13 cellular contexts compared by ENCODE assay signal in genomic region chr17:60087882-60088669, GRCh38. TPM values are rescaled to one million over a fixed set of nuclear protein-coding genes. Genes with fewer than 3 reads are reported as not detected.
A peak's percentile ranks its signal among the peaks of the same experiment; 100 is the strongest.
DNase-seq lines count a peak whose midpoint lies in the region; ATAC-seq and TF ChIP-seq lines count a peak whose summit lies in the region.
"Had no signal": no experiment of that assay in that cellular context is flagged by ENCODE, and none has a peak within 500 bp of the region (broad histone marks: within the 10 kb centered on the region; RNA-seq: fewer than 3 reads in every experiment).

No MANE protein-coding gene starts in this region.

- peak overlapping the region; percentile 35; the same call in 1 of the 2 replicates for H3K4me2 ChIP-seq in SK-N-SH
- no peak overlapping the region for H3K4me2 ChIP-seq in OCI-LY7 (ENCODE audit: low read length)

- H3K36me3 ChIP-seq in H7 (replicated peaks; ENCODE audit: control insufficient read depth, insufficient read depth, low read length) (no peaks in the 10 kb centered on the region), SK-N-SH (replicated peaks in 1 of 2; ENCODE audit: control insufficient read depth in 1 of 2, insufficient read depth in 2 of 2, low read length in 1 of 2) (no peaks in the 10 kb centered on the region), stomach (no peaks in the 10 kb centered on the region), OCI-LY7 (ENCODE audit: insufficient read depth, low read length) (peaks cover 4% of the 10 kb centered on the region; the same call in 1 of the 2 replicates)

- TF ChIP-seq EP300 in SK-N-SH (IDR thresholded peaks at IDR 0.05; ENCODE audit: borderline replicate concordance in 1 of 2, low read depth in 1 of 2, low read length in 1 of 2) (no peak), stomach (IDR thresholded peaks at IDR 0.05) (no peak)

- H3K9ac ChIP-seq in SK-N-SH, result no peak overlapping the region

- no peaks in the 10 kb centered on the region for H3K9me3 ChIP-seq in SK-N-SH
- peaks cover 0 to 9% (median 4%) of the 10 kb centered on the region in 4 donors for H3K9me3 ChIP-seq in stomach
- H3K9me3 ChIP-seq in OCI-LY7 (ENCODE audit: low read length), result peaks cover 11% of the 10 kb centered on the region; the same call in 1 of the 2 replicates
- H3K9me3 ChIP-seq: psoas muscle had no signal

- no peak for TF ChIP-seq CTCF in SK-N-SH (IDR thresholded peaks at IDR 0.05)
- TF ChIP-seq CTCF in fibroblast of villous mesenchyme (IDR thresholded peaks at IDR 0.05; ENCODE audit: insufficient read depth, low read depth, low read length), result no peak
- TF ChIP-seq CTCF in stomach (IDR thresholded peaks at IDR 0.05), result no peak
- TF ChIP-seq CTCF in OCI-LY7 (conservative IDR thresholded peaks at IDR 0.05; ENCODE audit: low read length), result no peak
- TF ChIP-seq CTCF in GM13977 (IDR thresholded peaks at IDR 0.05; ENCODE audit: extremely low read depth, insufficient read depth, missing control alignments), result no peak

- H3K27ac ChIP-seq in SK-N-SH (ENCODE audit: low read depth in 2 of 2, low read length in 1 of 2), result peak overlapping the region in 1 of 2 experiments; percentile 45; a peak in 2 of 4 replicates
- no peak overlapping the region for H3K27ac ChIP-seq in stomach
- no peak overlapping the region for H3K27ac ChIP-seq in OCI-LY7 (ENCODE audit: low read depth, low read length, poor library complexity, severe bottlenecking)
- H3K27ac ChIP-seq: psoas muscle had no signal

- TF ChIP-seq RAD21 in SK-N-SH (IDR thresholded peaks at IDR 0.05; ENCODE audit: low read length), result no peak

- BruUV-seq in OCI-LY7 (replicated peaks; lab: Mats Ljungman, UMichigan), result no TSS peak

- H3K9me2 ChIP-seq in SK-N-SH, result no peaks in the 10 kb centered on the region
- no peaks in the 10 kb centered on the region for H3K9me2 ChIP-seq in OCI-LY7 (ENCODE audit: insufficient read depth, low read length)

- H3K4me1 ChIP-seq in SK-N-SH (ENCODE audit: control insufficient read depth in 1 of 2, insufficient read depth in 2 of 2, low read depth in 1 of 2, low read length in 1 of 2) (peaks cover 0 to 22% of the 10 kb centered on the region in 2 experiments; a peak in 2 of 4 replicates), stomach (peaks cover 0 to 55% (median 11%) of the 10 kb centered on the region in 4 donors), OCI-LY7 (ENCODE audit: insufficient read depth, low read length, poor library complexity, severe bottlenecking) (peaks cover 41% of the 10 kb centered on the region)
- H3K4me1 ChIP-seq: psoas muscle had no signal

- no peak overlapping the region for H2AFZ ChIP-seq in SK-N-SH (ENCODE audit: low read depth)
- no peak overlapping the region for H2AFZ ChIP-seq in OCI-LY7 (ENCODE audit: low read length)

- no peak for ATAC-seq in GM21367 (IDR thresholded peaks at IDR 0.05; ENCODE audit: unreplicated experiment)

- peaks cover 11% of the 10 kb centered on the region for H3K79me2 ChIP-seq in SK-N-SH (ENCODE audit: insufficient read depth)
- H3K79me2 ChIP-seq in OCI-LY7 (ENCODE audit: insufficient read depth, low read depth, low read length), result no peaks in the 10 kb centered on the region

- CTCF ChIA-PET in SK-N-SH (lab: Yijun Ruan, JAX) (interaction anchor here (1.1 to 1.7 kb wide), 3 partner anchors 18 to 551 kb away, joined by 3 to 4 read pairs (median 4); no protein-coding TSS in a partner anchor), OCI-LY7 (lab: Charles Lee; ENCODE audit: unreplicated experiment) (no interaction called here)

- peaks cover 7% of the 10 kb centered on the region for H3F3A ChIP-seq in SK-N-SH (replicated peaks; ENCODE audit: insufficient read depth)

- POLR2A ChIA-PET in SK-N-SH (lab: Yijun Ruan, JAX) (no interaction called here), OCI-LY7 (lab: Charles Lee) (interaction anchor here (1.0 to 1.2 kb wide), 2 partner anchors 10 to 511 kb away, joined by 3 to 4 read pairs; partner anchors contain the start of gene HEATR6)

- intact Hi-C loops in stomach (cut with DNase I; ENCODE audit: low total_unique reads), result no loop called here
- intact Hi-C loops in OCI-LY7 (cut with micrococcal nuclease; ENCODE audit: unreplicated experiment), result no loop called here

- H4K20me1 ChIP-seq in SK-N-SH (ENCODE audit: insufficient read depth) (no peaks in the 10 kb centered on the region), OCI-LY7 (ENCODE audit: insufficient read depth, low read length) (no peaks in the 10 kb centered on the region)

- DNase-seq in H7 (peak; percentile 33), SK-N-SH (no peak), fibroblast of villous mesenchyme (ENCODE audit: low read depth) (peak; percentile 60), stomach (peak; percentile 42), medulla oblongata (ENCODE audit: extremely low spot score) (no peak), OCI-LY7 (ENCODE audit: low spot score) (no peak), GM13977 (ENCODE audit: low spot score) (no peak)
- DNase-seq: cerebellar nuclear complex; immature natural killer cell; NCI-H187 treated with DMSO at 0.1 percent for 48 hours; psoas muscle; stimulated activated CD8-positive, alpha-beta memory T cell treated with anti-CD3 and anti-CD28 coated beads, Interleukin-4, amount 100 ng/mL, for 48 hours had no signal

- H3K27me3 ChIP-seq in H7 (ENCODE audit: control insufficient read depth, insufficient read depth, low read length) (no peaks in the 10 kb centered on the region), SK-N-SH (ENCODE audit: insufficient read depth) (no peaks in the 10 kb centered on the region), stomach (no peaks in the 10 kb centered on the region)

- WGBS in SK-N-SH (ENCODE audit: low lambda C conversion rate), result 92% methylated on average over 5 of the region's 6 CpGs
- WGBS in stomach, 5 donors, result 70 to 82% (median 74%) methylated on average over 5 to 6 of the region's 6 CpGs

- no peak overlapping the region for H3K4me3 ChIP-seq in H7 (ENCODE audit: insufficient read depth, low read depth, low read length)
- H3K4me3 ChIP-seq in SK-N-SH (ENCODE audit: low read depth in 2 of 2, low read length in 1 of 2), result no peak overlapping the region
- peak overlapping the region; percentile 45 for H3K4me3 ChIP-seq in fibroblast of villous mesenchyme (ENCODE audit: low read depth, low read length)
- H3K4me3 ChIP-seq in stomach, result no peak overlapping the region
- H3K4me3 ChIP-seq in OCI-LY7 (ENCODE audit: low read depth, low read length, poor library complexity, severe bottlenecking), result no peak overlapping the region
- H3K4me3 ChIP-seq: psoas muscle had no signal

- in situ Hi-C loops in GM13977 (cut with MboI; ENCODE audit: low pct_unique_long_range_greater_than_20kb, low sequenced_read_pairs, unreplicated experiment), result no loop called here

- TF ChIP-seq POLR2A in stomach (IDR thresholded peaks at IDR 0.05), result no peak

TF ChIP-seq in SK-N-SH, 30 proteins besides CTCF, POLR2A, EP300 and RAD21:
- TF ChIP-seq SMC3 (IDR thresholded peaks at IDR 0.05; ENCODE audit: low read depth, low read length) (no peak), CHD2 (IDR thresholded peaks at IDR 0.05; ENCODE audit: low read length, partially characterized antibody) (no peak), GATA2 (CRISPR knock-in tag; IDR thresholded peaks at IDR 0.05) (no peak), RFX5 (IDR thresholded peaks at IDR 0.05; ENCODE audit: low read length) (no peak), TAF1 (IDR thresholded peaks at IDR 0.05; ENCODE audit: borderline replicate concordance, low read depth, low read length) (no peak), SIN3A (IDR thresholded peaks at IDR 0.05; ENCODE audit: borderline replicate concordance, low read depth, low read length) (no peak), ZBTB33 (IDR thresholded peaks at IDR 0.05; ENCODE audit: borderline replicate concordance, low read depth) (no peak), GABPA (IDR thresholded peaks at IDR 0.05; ENCODE audit: low read depth) (no peak)
- TF ChIP-seq, protein P1, sequence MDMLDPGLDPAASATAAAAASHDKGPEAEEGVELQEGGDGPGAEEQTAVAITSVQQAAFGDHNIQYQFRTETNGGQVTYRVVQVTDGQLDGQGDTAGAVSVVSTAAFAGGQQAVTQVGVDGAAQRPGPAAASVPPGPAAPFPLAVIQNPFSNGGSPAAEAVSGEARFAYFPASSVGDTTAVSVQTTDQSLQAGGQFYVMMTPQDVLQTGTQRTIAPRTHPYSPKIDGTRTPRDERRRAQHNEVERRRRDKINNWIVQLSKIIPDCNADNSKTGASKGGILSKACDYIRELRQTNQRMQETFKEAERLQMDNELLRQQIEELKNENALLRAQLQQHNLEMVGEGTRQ (IDR thresholded peaks at IDR 0.05; ENCODE audit: borderline replicate concordance, low read depth, low read length), result no peak
TF ChIP-seq in SK-N-SH: peak in this region for 0.

RNA-seq across cellular contexts. Expression of gene HEATR6, which starts 9.4 kb away (rescaled TPM):
- total RNA-seq in H7 (2014; rRNA removed; shearing (Covaris generic)), result 21.1 and 21.6 TPM in 2 replicates
- 26.8 and 35.0 TPM in 2 replicates for polyA plus RNA-seq in SK-N-SH (2012; rRNA removed)
- polyA plus RNA-seq in SK-N-SH (2012; cell fraction: cytosol; rRNA removed), result 13.3 and 18.4 TPM in 2 replicates
- polyA plus RNA-seq in SK-N-SH (2012; cell fraction: nucleus; rRNA removed), result 83.7 and 92.5 TPM in 2 replicates
- 26.7 and 27.6 TPM in 2 replicates for total RNA-seq in fibroblast of villous mesenchyme
- total RNA-seq in stomach, result 10 to 100 TPM in 3 of 5 donors, 1 to 10 TPM in 2; 4.1 to 58.2 (median 11.7) TPM
- polyA plus RNA-seq in stomach, result 1 to 10 TPM; 2.1 to 7.6 (median 2.7) TPM
- 9.6 and 10.4 TPM in 2 replicates for total RNA-seq in OCI-LY7 (2014; rRNA removed; shearing (Covaris generic))
- 6.6 and 8.7 TPM in 2 replicates for total RNA-seq in OCI-LY7 (2022)

Comparison
In these comparisons a context has a peak if more than half of its experiments do, and no peak if none do; other contexts are left out.
1. DNase-seq: peak in H7 (single experiment), fibroblast of villous mesenchyme (single experiment) and stomach (single experiment); none in SK-N-SH (single experiment), medulla oblongata (single experiment), OCI-LY7 (single experiment) and GM13977 (single experiment).